ENCODE assay signal across 9 cellular contexts in genomic region chr19:10699650-10700335, GRCh38. TPM values are rescaled to one million over a fixed set of nuclear protein-coding genes. Genes with fewer than 3 reads are reported as not detected.
DNase-seq lines count a peak whose midpoint lies in the region; ATAC-seq and TF ChIP-seq lines count a peak whose summit lies in the region.
"Had no signal": no experiment of that assay in that cellular context is flagged by ENCODE, and none has a peak within 500 bp of the region (broad histone marks: within the 10 kb centered on the region; RNA-seq: fewer than 3 reads in every experiment).

No MANE protein-coding gene starts in this region.

- H4K20me1 ChIP-seq in PC-9 (ENCODE audit: insufficient read depth), result peaks cover 5% of the 10 kb centered on the region

- CTCF ChIA-PET in CD8-positive, alpha-beta memory T cell (lab: Charles Lee), result interaction anchor here (0.6 to 11.1 kb wide), 26 partner anchors 11 to 463 kb away, joined by 3 to 90 read pairs (median 4); partner anchors contain the start of genes DNM2 and TMED1
- CTCF ChIA-PET in PC-9 (lab: Charles Lee), result interaction anchor here (0.6 to 1.7 kb wide), 8 partner anchors 68 to 292 kb away, joined by 3 to 7 read pairs (median 4); no protein-coding TSS in a partner anchor

- H3K4me1 ChIP-seq in CD8-positive, alpha-beta memory T cell (ENCODE audit: insufficient read depth, low read length), result peaks cover 16% of the 10 kb centered on the region
- peaks cover 14% of the 10 kb centered on the region for H3K4me1 ChIP-seq in PC-9 (replicated peaks; ENCODE audit: insufficient read depth)

- H3K4me3 ChIP-seq in CD8-positive, alpha-beta memory T cell (ENCODE audit: low read length), result no peak overlapping the region
- H3K4me3 ChIP-seq in PC-9 (peak overlapping the region; percentile 100; the same call in 1 of the 2 replicates), fibroblast of villous mesenchyme (ENCODE audit: low read depth, low read length) (no peak overlapping the region)

- H3K27me3 Mint-ChIP-seq in CD8-positive, alpha-beta memory T cell, result peaks cover 5 to 10% of the 10 kb centered on the region in 2 donors
- peaks cover 7% of the 10 kb centered on the region for H3K27me3 Mint-ChIP-seq in activated T-cell treated with anti-CD3 and anti-CD28 coated beads, Interleukin-2, amount 50 U/mL, for 4 hours (ENCODE audit: low read depth)

- ATAC-seq in activated T-cell treated with anti-CD3 and anti-CD28 coated beads, Interleukin-2, amount 50 U/mL, for 4 hours, result no peak
- no peak for ATAC-seq in GM18858 (IDR thresholded peaks at IDR 0.05; ENCODE audit: unreplicated experiment)
- no peak for ATAC-seq in GM18511 (IDR thresholded peaks at IDR 0.05; ENCODE audit: unreplicated experiment)

- peaks cover 14% of the 10 kb centered on the region for H3K79me2 ChIP-seq in PC-9 (ENCODE audit: low read depth)

- H3K36me3 Mint-ChIP-seq in CD8-positive, alpha-beta memory T cell, result peaks cover 0 to 6% (median 0%) of the 10 kb centered on the region in 3 donors
- H3K36me3 Mint-ChIP-seq in activated T-cell treated with anti-CD3 and anti-CD28 coated beads, Interleukin-2, amount 50 U/mL, for 4 hours (ENCODE audit: insufficient read depth), result no peaks in the 10 kb centered on the region
- H3K36me3 Mint-ChIP-seq: IgD-negative memory B cell had no signal

- no peak overlapping the region for H2AFZ ChIP-seq in PC-9

- POLR2A ChIA-PET in CD8-positive, alpha-beta memory T cell (lab: Charles Lee), result interaction anchor here (0.7 kb wide), 3 partner anchors 31 to 287 kb away, joined by 3 to 5 read pairs (median 4); no protein-coding TSS in a partner anchor
- POLR2A ChIA-PET in PC-9 (lab: Charles Lee; ENCODE audit: unreplicated experiment), result interaction anchor here (0.6 kb wide), 2 partner anchors 122 to 300 kb away, joined by 3 to 7 read pairs; no protein-coding TSS in a partner anchor

- H3K9me3 ChIP-seq in CD8-positive, alpha-beta memory T cell (ENCODE audit: low read length), result no peaks in the 10 kb centered on the region
- H3K9me3 ChIP-seq in PC-9 (ENCODE audit: insufficient read depth, low read depth), result no peaks in the 10 kb centered on the region

- DNase-seq in CD8-positive, alpha-beta memory T cell, result peak; percentile 50 to 72 (median 58)
- DNase-seq in HT1080 (ENCODE audit: low read depth) (peak; percentile 28), PC-9 (peak; percentile 55 to 62), fibroblast of villous mesenchyme (ENCODE audit: low read depth) (peak; percentile 68)
- peak; percentile 66 for DNase-seq in activated T-cell treated with anti-CD3 and anti-CD28 coated beads, Interleukin-2, amount 50 U/mL, for 4 hours
- peak; percentile 67 for DNase-seq in stimulated activated CD4-positive, alpha-beta T cell treated with anti-CD3 and anti-CD28 coated beads, Interleukin-12 subunit alpha, Interleukin-12 subunit beta, amount 100 ng/mL, for 4 hours

- no peaks in the 10 kb centered on the region for H3K36me3 ChIP-seq in CD8-positive, alpha-beta memory T cell (ENCODE audit: insufficient read depth, low read length)
- no peaks in the 10 kb centered on the region for H3K36me3 ChIP-seq in PC-9 (ENCODE audit: low read depth)

- H3K27ac Mint-ChIP-seq in CD8-positive, alpha-beta memory T cell, result peak overlapping the region in 1 of 8 donors; percentile 8

- no peaks in the 10 kb centered on the region for H3K9me2 ChIP-seq in PC-9 (ENCODE audit: insufficient read depth)

- H3K27ac ChIP-seq in CD8-positive, alpha-beta memory T cell (ENCODE audit: low read depth, low read length), result no peak overlapping the region
- H3K27ac ChIP-seq in PC-9, result no peak overlapping the region

- TF ChIP-seq CTCF in PC-9 (conservative IDR thresholded peaks at IDR 0.05) (peak; percentile 86), fibroblast of villous mesenchyme (IDR thresholded peaks at IDR 0.05; ENCODE audit: insufficient read depth, low read depth, low read length) (peak; percentile 68)

- H3F3A ChIP-seq in PC-9 (ENCODE audit: insufficient read depth, low read depth), result peaks cover 26% of the 10 kb centered on the region

- peak overlapping the region; percentile 99 for H3K4me2 ChIP-seq in PC-9

- H3K27me3 ChIP-seq in CD8-positive, alpha-beta memory T cell (ENCODE audit: insufficient read depth, low read length, poor library complexity, severe bottlenecking), result no peaks in the 10 kb centered on the region
- 0 out of 2 replicates have a peak, but pooled peaks cover 14% of the 10 kb centered on the region for H3K27me3 ChIP-seq in PC-9 (ENCODE audit: insufficient read depth, low read depth)

- intact Hi-C loops in PC-9 (cut with micrococcal nuclease; ENCODE audit: unreplicated experiment), result loop anchor here (1.0 to 5.0 kb wide), 4 partner anchors 118 to 295 kb away; no protein-coding TSS in a partner anchor

- BruUV-seq in PC-9 (replicated peaks; lab: Mats Ljungman, UMichigan), result no TSS peak

- no peaks in the 10 kb centered on the region for H3K9me3 Mint-ChIP-seq in CD8-positive, alpha-beta memory T cell
- no peaks in the 10 kb centered on the region for H3K9me3 Mint-ChIP-seq in activated T-cell treated with anti-CD3 and anti-CD28 coated beads, Interleukin-2, amount 50 U/mL, for 4 hours
- H3K9me3 Mint-ChIP-seq: IgD-negative memory B cell had no signal

- peaks cover 25 to 34% (median 28%) of the 10 kb centered on the region in 3 donors for H3K4me1 Mint-ChIP-seq in CD8-positive, alpha-beta memory T cell
- peaks cover 24% of the 10 kb centered on the region for H3K4me1 Mint-ChIP-seq in activated T-cell treated with anti-CD3 and anti-CD28 coated beads, Interleukin-2, amount 50 U/mL, for 4 hours (ENCODE audit: low read depth)

- H3K4me3 Mint-ChIP-seq in CD8-positive, alpha-beta memory T cell, result peak overlapping the region in 2 of 7 donors; percentile 23 to 26
- peak overlapping the region; percentile 33 for H3K4me3 Mint-ChIP-seq in activated T-cell treated with anti-CD3 and anti-CD28 coated beads, Interleukin-2, amount 50 U/mL, for 4 hours

RNA-seq across cellular contexts. Expression of gene QTRT1, which starts 1.4 kb away (rescaled TPM):
- total RNA-seq in CD8-positive, alpha-beta memory T cell, result 10 to 100 TPM; 76.1 to 80.1 TPM
- polyA plus RNA-seq in CD8-positive, alpha-beta memory T cell, result 32.2 TPM
- 41.2 and 42.2 TPM in 2 replicates for total RNA-seq in HT1080 (2014; rRNA removed; shearing (Covaris generic))
- polyA plus RNA-seq in HT1080 (2015; cell fraction: cytosol; rRNA removed), result 28.7 and 35.0 TPM in 2 replicates
- polyA plus RNA-seq in HT1080 (2015; cell fraction: nucleus; rRNA removed), result 117 and 130 TPM in 2 replicates
- total RNA-seq in PC-9 (2021) (31.9 and 41.0 TPM in 2 replicates), fibroblast of villous mesenchyme (20.6 and 25.5 TPM in 2 replicates)
- total RNA-seq in activated T-cell treated with anti-CD3 and anti-CD28 coated beads, Interleukin-2, amount 50 U/mL, for 4 hours, result 100 to 1,000 TPM; 117 to 122 (median 120) TPM

RNA-seq across cellular contexts. Expression of gene DNM2, which starts 18.1 kb away (rescaled TPM):
- 100 to 1,000 TPM; 154 to 165 TPM for total RNA-seq in CD8-positive, alpha-beta memory T cell
- polyA plus RNA-seq in CD8-positive, alpha-beta memory T cell, result 105 TPM
- 54.9 and 68.0 TPM in 2 replicates for total RNA-seq in HT1080 (2014; rRNA removed; shearing (Covaris generic))
- polyA plus RNA-seq in HT1080 (2015; cell fraction: cytosol; rRNA removed), result 65.4 and 70.2 TPM in 2 replicates
- polyA plus RNA-seq in HT1080 (2015; cell fraction: nucleus; rRNA removed), result 158 and 163 TPM in 2 replicates
- total RNA-seq in PC-9 (2021) (169 and 188 TPM in 2 replicates), fibroblast of villous mesenchyme (101 and 107 TPM in 2 replicates)
- total RNA-seq in activated T-cell treated with anti-CD3 and anti-CD28 coated beads, Interleukin-2, amount 50 U/mL, for 4 hours, result 100 to 1,000 TPM; 152 to 161 (median 158) TPM

RNA-seq across cellular contexts. Expression of gene ILF3, which starts 45.6 kb away (rescaled TPM):
- 100 to 1,000 TPM; 471 to 475 TPM for total RNA-seq in CD8-positive, alpha-beta memory T cell
- polyA plus RNA-seq in CD8-positive, alpha-beta memory T cell, result 100.0 TPM
- 169 and 184 TPM in 2 replicates for total RNA-seq in HT1080 (2014; rRNA removed; shearing (Covaris generic))
- 178 and 200 TPM in 2 replicates for polyA plus RNA-seq in HT1080 (2015; cell fraction: cytosol; rRNA removed)
- polyA plus RNA-seq in HT1080 (2015; cell fraction: nucleus; rRNA removed), result 470 and 506 TPM in 2 replicates
- total RNA-seq in PC-9 (2021) (242 and 326 TPM in 2 replicates), fibroblast of villous mesenchyme (121 and 136 TPM in 2 replicates)
- 100 to 1,000 TPM; 651 to 686 (median 684) TPM for total RNA-seq in activated T-cell treated with anti-CD3 and anti-CD28 coated beads, Interleukin-2, amount 50 U/mL, for 4 hours
